Comparison of ENCODE assay signal across 11 cellular contexts in the genomic region with DNA sequence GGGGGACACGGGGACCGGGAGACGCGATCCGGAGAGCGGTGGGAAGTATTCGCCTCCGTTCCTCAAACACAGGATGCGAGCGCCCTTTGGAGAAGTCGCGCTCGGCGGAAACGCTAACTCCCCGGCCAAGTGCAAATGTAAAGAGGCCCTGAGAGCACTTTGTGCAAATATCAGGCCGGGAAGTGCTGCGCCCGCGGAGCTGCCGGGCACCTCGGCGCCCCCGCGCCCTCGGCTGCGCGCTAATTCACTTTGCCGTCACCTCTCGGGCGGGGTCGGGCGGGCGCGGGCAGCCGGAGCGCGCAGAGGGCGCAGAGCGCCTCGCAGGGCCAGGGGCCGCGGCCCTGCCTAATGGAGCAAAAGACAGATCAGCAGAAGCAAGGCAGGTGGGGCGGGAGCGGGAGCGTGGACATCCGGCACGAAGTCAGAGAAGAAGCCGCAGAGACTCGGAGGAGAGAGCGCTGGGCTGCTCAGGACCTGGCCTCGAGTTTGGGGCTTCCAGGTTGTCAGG.
DNase-seq lines count a peak whose midpoint lies in the region; ATAC-seq and TF ChIP-seq lines count a peak whose summit lies in the region.
"Had no signal": no experiment of that assay in that cellular context is flagged by ENCODE, and none has a peak within 500 bp of the region (broad histone marks: within the 10 kb centered on the region; RNA-seq: fewer than 3 reads in every experiment).

No MANE protein-coding gene starts in this region.

- intact Hi-C loops in esophagus muscularis mucosa (cut with DNase I), result no loop called here

- peak overlapping the region; percentile 7 to 42 (median 24) for H3K4me3 ChIP-seq in esophagus muscularis mucosa

- no peaks in the 10 kb centered on the region for H3K9me3 Mint-ChIP-seq in T-helper 2 cell treated with Interferon-gamma antibody and Interleukin-4, amounts not matched to agents 5 μg/mL and 100 μg/mL, for 36 hours
- peaks cover 7% of the 10 kb centered on the region for H3K9me3 Mint-ChIP-seq in progenitor cell of endocrine pancreas (ENCODE audit: low read depth)

- H3K4me1 ChIP-seq in esophagus muscularis mucosa, result peaks cover 5 to 12% (median 9%) of the 10 kb centered on the region in 4 donors

- peaks cover 66% of the 10 kb centered on the region for H3K27me3 Mint-ChIP-seq in T-helper 2 cell treated with Interferon-gamma antibody and Interleukin-4, amounts not matched to agents 5 μg/mL and 100 μg/mL, for 36 hours (ENCODE audit: low read depth)
- H3K27me3 Mint-ChIP-seq in progenitor cell of endocrine pancreas, result peaks cover 80% of the 10 kb centered on the region

- TF ChIP-seq POLR2A in esophagus muscularis mucosa (IDR thresholded peaks at IDR 0.05; ENCODE audit: low read depth), result no peak

- no peak for DNase-seq in T-helper 2 cell treated with Interferon-gamma antibody and Interleukin-4, amounts not matched to agents 5 μg/mL and 100 μg/mL, for 36 hours (ENCODE audit: low spot score)
- DNase-seq in T-helper 2 cell, result no peak
- DNase-seq in NCI-H345 treated with DMSO at 0.1 percent for 48 hours (lab: John Stamatoyannopoulos, UW; ENCODE audit: unreplicated experiment), result peak; percentile 20
- no peak for DNase-seq in esophagus muscularis mucosa (ENCODE audit: extremely low spot score)
- no peak for DNase-seq in progenitor cell of endocrine pancreas (ENCODE audit: low spot score, unreplicated experiment)
- DNase-seq in ureter (ENCODE audit: low spot score), result no peak
- no peak for DNase-seq in SHP77 treated with DMSO at 0.1 percent for 48 hours (lab: John Stamatoyannopoulos, UW)
- DNase-seq: brain microvascular endothelial cell, NCI-H1436, occipital lobe had no signal

- H3K9me3 ChIP-seq in esophagus muscularis mucosa, result no peaks in the 10 kb centered on the region

- TF ChIP-seq EP300 in esophagus muscularis mucosa (IDR thresholded peaks at IDR 0.05), result no peak

- ATAC-seq in GM21786 (IDR thresholded peaks at IDR 0.05; ENCODE audit: unreplicated experiment), result no peak

- H3K36me3 Mint-ChIP-seq in T-helper 2 cell treated with Interferon-gamma antibody and Interleukin-4, amounts not matched to agents 5 μg/mL and 100 μg/mL, for 36 hours (ENCODE audit: low read depth), result no peaks in the 10 kb centered on the region
- no peaks in the 10 kb centered on the region for H3K36me3 Mint-ChIP-seq in progenitor cell of endocrine pancreas (ENCODE audit: insufficient read depth)

- H3K4me3 Mint-ChIP-seq in T-helper 2 cell treated with Interferon-gamma antibody and Interleukin-4, amounts not matched to agents 5 μg/mL and 100 μg/mL, for 36 hours, result peak overlapping the region; percentile 67
- H3K4me3 Mint-ChIP-seq in progenitor cell of endocrine pancreas (ENCODE audit: low read depth), result peak overlapping the region; percentile 71

- H3K27ac Mint-ChIP-seq in T-helper 2 cell treated with Interferon-gamma antibody and Interleukin-4, amounts not matched to agents 5 μg/mL and 100 μg/mL, for 36 hours, result no peak overlapping the region
- H3K27ac Mint-ChIP-seq in progenitor cell of endocrine pancreas, result no peak overlapping the region

- H3K27ac ChIP-seq in esophagus muscularis mucosa (replicated peaks in 1 of 4), result no peak overlapping the region
- H3K27ac ChIP-seq: brain microvascular endothelial cell had no signal

- peaks cover 9% of the 10 kb centered on the region for H3K4me1 Mint-ChIP-seq in T-helper 2 cell treated with Interferon-gamma antibody and Interleukin-4, amounts not matched to agents 5 μg/mL and 100 μg/mL, for 36 hours (ENCODE audit: low read depth)
- peaks cover 5% of the 10 kb centered on the region for H3K4me1 Mint-ChIP-seq in progenitor cell of endocrine pancreas (ENCODE audit: low read depth)

- H3K27me3 ChIP-seq in esophagus muscularis mucosa, result peaks cover 0 to 63% (median 10%) of the 10 kb centered on the region in 4 donors

- H3K36me3 ChIP-seq in esophagus muscularis mucosa, result no peaks in the 10 kb centered on the region
- H3K36me3 ChIP-seq: brain microvascular endothelial cell had no signal

- no peak for TF ChIP-seq CTCF in esophagus muscularis mucosa (IDR thresholded peaks at IDR 0.05)
- TF ChIP-seq CTCF in progenitor cell of endocrine pancreas (IDR thresholded peaks at IDR 0.05; ENCODE audit: unreplicated experiment), result no peak

- WGBS in esophagus muscularis mucosa, result 12% methylated on average over 19 of the region's 52 CpGs
